In genomic region chr4:146654648-146654975, GRCh38 we compare ENCODE assay signal across 9 cellular contexts. TPM values are rescaled to one million over a fixed set of nuclear protein-coding genes. Genes with fewer than 3 reads are reported as not detected.
DNase-seq lines count a peak whose midpoint lies in the region; ATAC-seq and TF ChIP-seq lines count a peak whose summit lies in the region.
"Had no signal": no experiment of that assay in that cellular context is flagged by ENCODE, and none has a peak within 500 bp of the region (broad histone marks: within the 10 kb centered on the region; RNA-seq: fewer than 3 reads in every experiment).

No MANE protein-coding gene starts in this region.

- H3K36me3 ChIP-seq in mesendoderm (ENCODE audit: control insufficient read depth, insufficient read depth, low read length), result no peaks in the 10 kb centered on the region
- no peaks in the 10 kb centered on the region for H3K36me3 ChIP-seq in tibial artery

- H3K27ac Mint-ChIP-seq in activated T-cell treated with anti-CD3 and anti-CD28 coated beads, Interleukin-2, amount 50 U/mL, for 72 hours, result no peak overlapping the region
- no peak overlapping the region for H3K27ac Mint-ChIP-seq in MCF 10A (ENCODE audit: low read depth, unreplicated experiment)

- CTCF ChIA-PET in MCF 10A (lab: Yijun Ruan, JAX), result no interaction called here

- H3K4me3 ChIP-seq in mesendoderm (ENCODE audit: low read length), result no peak overlapping the region
- H3K4me3 ChIP-seq in tibial artery, result peak overlapping the region; percentile 46 to 51

- H3K27ac ChIP-seq in mesendoderm (ENCODE audit: low read depth, low read length) (no peak overlapping the region), tibial artery (no peak overlapping the region)

- no CpG with 5 or more reads among the region's 7 CpGs for WGBS in mesendoderm (ENCODE audit: extremely low coverage, insufficient coverage, low lambda C conversion rate)

- TF ChIP-seq CTCF in MCF 10A (IDR thresholded peaks at IDR 0.05; ENCODE audit: unreplicated experiment) (no peak), tibial artery (IDR thresholded peaks at IDR 0.05) (no peak)

- H3K36me3 Mint-ChIP-seq in activated T-cell treated with anti-CD3 and anti-CD28 coated beads, Interleukin-2, amount 50 U/mL, for 72 hours (ENCODE audit: insufficient read depth in 2 of 2), result peaks cover 0 to 2% of the 10 kb centered on the region in 2 donors
- H3K36me3 Mint-ChIP-seq in MCF 10A (ENCODE audit: insufficient read depth, unreplicated experiment), result no peaks in the 10 kb centered on the region

- H3K4me2 ChIP-seq in mesendoderm (ENCODE audit: low read length), result peak overlapping the region; percentile 1

- H3K4ac ChIP-seq in mesendoderm (ENCODE audit: low read depth, low read length), result no peak overlapping the region

- no peak overlapping the region for H3K18ac ChIP-seq in mesendoderm (ENCODE audit: low read length)

- peaks cover 85% of the 10 kb centered on the region for H3K27me3 Mint-ChIP-seq in activated T-cell treated with anti-CD3 and anti-CD28 coated beads, Interleukin-2, amount 50 U/mL, for 72 hours (ENCODE audit: low read depth)
- H3K27me3 Mint-ChIP-seq in MCF 10A (ENCODE audit: insufficient read depth, unreplicated experiment), result peaks cover 54% of the 10 kb centered on the region

- POLR2A ChIA-PET in MCF 10A (lab: Yijun Ruan, JAX), result no interaction called here

- no peak overlapping the region for H2AK5ac ChIP-seq in mesendoderm (ENCODE audit: low read length)

- no peak for DNase-seq in activated T-cell treated with anti-CD3 and anti-CD28 coated beads, Interleukin-2, amount 50 U/mL, for 72 hours
- DNase-seq in activated T-cell treated with anti-CD3 and anti-CD28 coated beads, Interleukin-2, amount 50 U/mL, for 1 hour, result no peak
- DNase-seq in MCF 10A (ENCODE audit: unreplicated experiment) (no peak), mesendoderm (no peak), tibial artery (no peak), Ammon's horn (ENCODE audit: low spot score) (no peak)

- H3K9me3 Mint-ChIP-seq in activated T-cell treated with anti-CD3 and anti-CD28 coated beads, Interleukin-2, amount 50 U/mL, for 72 hours, result no peaks in the 10 kb centered on the region
- no peaks in the 10 kb centered on the region for H3K9me3 Mint-ChIP-seq in MCF 10A (ENCODE audit: unreplicated experiment)

- no peak for ATAC-seq in activated T-cell treated with anti-CD3 and anti-CD28 coated beads, Interleukin-2, amount 50 U/mL, for 72 hours (replicated peaks in 1 of 2)
- ATAC-seq in GM21381 (IDR thresholded peaks at IDR 0.05; ENCODE audit: unreplicated experiment) (no peak), HG03025 (IDR thresholded peaks at IDR 0.05; ENCODE audit: low FRiP score, unreplicated experiment) (no peak)

- H2BK120ac ChIP-seq in mesendoderm (ENCODE audit: low read depth, low read length), result no peak overlapping the region

- H3K27me3 ChIP-seq in mesendoderm (ENCODE audit: insufficient read depth, low read length, poor library complexity) (peaks cover 47% of the 10 kb centered on the region), tibial artery (peaks cover 0 to 46% of the 10 kb centered on the region in 2 donors)

- H3K79me1 ChIP-seq in mesendoderm (ENCODE audit: low read length), result no peaks in the 10 kb centered on the region

- peak overlapping the region; percentile 50 for H3K56ac ChIP-seq in mesendoderm (ENCODE audit: low read length)

- no peak overlapping the region for H3K9ac ChIP-seq in mesendoderm (ENCODE audit: low read length)

- H3K4me1 ChIP-seq in mesendoderm (ENCODE audit: control insufficient read depth, low read depth, low read length) (no peaks in the 10 kb centered on the region), tibial artery (peaks cover 0 to 14% (median 9%) of the 10 kb centered on the region in 4 donors)

- H2BK15ac ChIP-seq in mesendoderm (replicated peaks; ENCODE audit: low read depth), result no peak overlapping the region

- H2BK5ac ChIP-seq in mesendoderm (ENCODE audit: low read length), result no peak overlapping the region

- H3K9me3 ChIP-seq in tibial artery, result no peaks in the 10 kb centered on the region

- H4K5ac ChIP-seq in mesendoderm (ENCODE audit: low read length), result no peak overlapping the region

- no TSS peak for BruUV-seq in MCF 10A (replicated peaks; lab: Mats Ljungman, UMichigan)

- no peaks in the 10 kb centered on the region for H3K79me2 ChIP-seq in mesendoderm (ENCODE audit: control insufficient read depth, insufficient read depth, low read length)

- intact Hi-C loops in MCF 10A (cut with micrococcal nuclease) (no loop called here), tibial artery (cut with DNase I; ENCODE audit: low total_unique reads) (no loop called here)

- H4K8ac ChIP-seq in mesendoderm (ENCODE audit: low read depth, low read length), result no peak overlapping the region

- peaks cover 12% of the 10 kb centered on the region for H3K4me1 Mint-ChIP-seq in activated T-cell treated with anti-CD3 and anti-CD28 coated beads, Interleukin-2, amount 50 U/mL, for 72 hours (ENCODE audit: low read depth)
- peaks cover 5% of the 10 kb centered on the region for H3K4me1 Mint-ChIP-seq in MCF 10A (ENCODE audit: insufficient read depth, unreplicated experiment)

- H3K4me3 Mint-ChIP-seq in activated T-cell treated with anti-CD3 and anti-CD28 coated beads, Interleukin-2, amount 50 U/mL, for 72 hours, result peak overlapping the region; percentile 80 to 94
- peak overlapping the region; percentile 50 for H3K4me3 Mint-ChIP-seq in MCF 10A (ENCODE audit: unreplicated experiment)

- no peak overlapping the region for H3K23ac ChIP-seq in mesendoderm (ENCODE audit: low read length)

RNA-seq across cellular contexts. Expression of gene POU4F2, which starts 15.9 kb away (rescaled TPM):
- total RNA-seq in activated T-cell treated with anti-CD3 and anti-CD28 coated beads, Interleukin-2, amount 50 U/mL, for 72 hours, result not detected
- total RNA-seq in MCF 10A (2022), result not detected in 2 replicates
- polyA plus RNA-seq in mesendoderm (2013, experiment 1 of 2), result 0.03 TPM
- 0.03 TPM for polyA plus RNA-seq in mesendoderm (2013, experiment 2 of 2)
- total RNA-seq: T-helper 2 cell treated with Interferon-gamma antibody and Interleukin-4, amounts not matched to agents 100 ng/mL and 5 ng/mL, for 36 hours had no signal
